In genomic region chr3:156997351-156997750, GRCh38 we compare ENCODE assay signal across 22 cellular contexts.
A peak's percentile ranks its signal among the peaks of the same experiment; 100 is the strongest.
DNase-seq lines count a peak whose midpoint lies in the region; ATAC-seq and TF ChIP-seq lines count a peak whose summit lies in the region.
"Had no signal": no experiment of that assay in that cellular context is flagged by ENCODE, and none has a peak within 500 bp of the region (broad histone marks: within the 10 kb centered on the region; RNA-seq: fewer than 3 reads in every experiment).

No MANE protein-coding gene starts in this region.

- no peaks in the 10 kb centered on the region for H3K27me3 ChIP-seq in foreskin keratinocyte
- H3K27me3 ChIP-seq: right lobe of liver had no signal

- POLR2A ChIA-PET in GM10248 (lab: Yijun Ruan, JAX), result no interaction called here

- no peak overlapping the region for H3K4me3 ChIP-seq in HFF-Myc (replicated peaks; ENCODE audit: low read depth, low read length)
- H3K4me3 ChIP-seq: coronary artery, left ventricle myocardium inferior, mucosa of descending colon, right lobe of liver had no signal

- TF ChIP-seq CTCF in AG09319 (IDR thresholded peaks at IDR 0.05; ENCODE audit: low read depth, low read length) (no peak), HFF-Myc (IDR thresholded peaks at IDR 0.05; ENCODE audit: low read depth, low read length, missing control alignments) (no peak), foreskin keratinocyte (conservative IDR thresholded peaks at IDR 0.05) (no peak), GM10248 (IDR thresholded peaks at IDR 0.05; ENCODE audit: control extremely low read depth, extremely low read depth, low read depth, missing control alignments) (no peak)

- H3K4me1 ChIP-seq in foreskin keratinocyte, result no peaks in the 10 kb centered on the region
- H3K4me1 ChIP-seq: left ventricle myocardium inferior, right lobe of liver had no signal

- CTCF ChIA-PET in GM10248 (lab: Yijun Ruan, JAX), result interaction anchor here (0.9 to 2.6 kb wide), 7 partner anchors 11 to 324 kb away, joined by 3 to 12 read pairs (median 3); no protein-coding TSS in a partner anchor

- ATAC-seq in foreskin keratinocyte, result no peak
- no peak for ATAC-seq in HG03175 (IDR thresholded peaks at IDR 0.05; ENCODE audit: unreplicated experiment)
- ATAC-seq: mucosa of descending colon, right lobe of liver, Right ventricle myocardium inferior had no signal

- peak; percentile 11 for DNase-seq in AG09319 (ENCODE audit: extremely low read depth, low read depth)
- peak; percentile 68 for DNase-seq in HFF-Myc (ENCODE audit: extremely low read depth, low read depth)
- peak; percentile 7 for DNase-seq in astrocyte of the hippocampus (ENCODE audit: low read depth, low spot score)
- DNase-seq in foreskin keratinocyte, result peak; percentile 1 to 10
- DNase-seq in GM10248 (ENCODE audit: extremely low spot score), result no peak
- DNase-seq in DMS79 treated with DMSO at 0.1 percent for 48 hours (lab: John Stamatoyannopoulos, UW), result no peak
- no peak for DNase-seq in activated T-cell treated with anti-CD3 and anti-CD28 coated beads, Interleukin-2, amount 50 U/mL, for 1 hour
- DNase-seq: activated CD4-positive, alpha-beta T cell treated with anti-CD3 and anti-CD28 coated beads, Interleukin-2, amount 50 U/mL, for 4 hours; activated naive CD4-positive, alpha-beta T cell treated with Interleukin-2 at 50 U/mL for 16 hours; activated T-cell treated with anti-CD3 and anti-CD28 coated beads for 4 hours; aorta; COR-L47; left ventricle myocardium inferior; mucosa of descending colon; NCI-H1436 treated with DMSO at 0.1 percent for 48 hours; NCI-H345; right lobe of liver; stimulated activated CD4-positive, alpha-beta T cell treated with anti-CD3 and anti-CD28 coated beads, Interleukin-1b, Interleukin-23, amount 100 ng/mL, for 48 hours; T-helper 1 cell had no signal

- no peak overlapping the region for H3K27ac ChIP-seq in foreskin keratinocyte
- H3K27ac ChIP-seq: coronary artery, left ventricle myocardium inferior, right lobe of liver had no signal

Comparison
In these comparisons a context has a peak if more than half of its experiments do, and no peak if none do; other contexts are left out.
1. DNase-seq: peak in AG09319 (single experiment), HFF-Myc (single experiment), astrocyte of the hippocampus (single experiment) and foreskin keratinocyte (2 of 2); none in GM10248 (single experiment), DMS79 treated with DMSO at 0.1 percent for 48 hours (single experiment) and activated T-cell treated with anti-CD3 and anti-CD28 coated beads, Interleukin-2, amount 50 U/mL, for 1 hour (single experiment).